Comparison of ENCODE assay signal across 40 cellular contexts in the genomic region with DNA sequence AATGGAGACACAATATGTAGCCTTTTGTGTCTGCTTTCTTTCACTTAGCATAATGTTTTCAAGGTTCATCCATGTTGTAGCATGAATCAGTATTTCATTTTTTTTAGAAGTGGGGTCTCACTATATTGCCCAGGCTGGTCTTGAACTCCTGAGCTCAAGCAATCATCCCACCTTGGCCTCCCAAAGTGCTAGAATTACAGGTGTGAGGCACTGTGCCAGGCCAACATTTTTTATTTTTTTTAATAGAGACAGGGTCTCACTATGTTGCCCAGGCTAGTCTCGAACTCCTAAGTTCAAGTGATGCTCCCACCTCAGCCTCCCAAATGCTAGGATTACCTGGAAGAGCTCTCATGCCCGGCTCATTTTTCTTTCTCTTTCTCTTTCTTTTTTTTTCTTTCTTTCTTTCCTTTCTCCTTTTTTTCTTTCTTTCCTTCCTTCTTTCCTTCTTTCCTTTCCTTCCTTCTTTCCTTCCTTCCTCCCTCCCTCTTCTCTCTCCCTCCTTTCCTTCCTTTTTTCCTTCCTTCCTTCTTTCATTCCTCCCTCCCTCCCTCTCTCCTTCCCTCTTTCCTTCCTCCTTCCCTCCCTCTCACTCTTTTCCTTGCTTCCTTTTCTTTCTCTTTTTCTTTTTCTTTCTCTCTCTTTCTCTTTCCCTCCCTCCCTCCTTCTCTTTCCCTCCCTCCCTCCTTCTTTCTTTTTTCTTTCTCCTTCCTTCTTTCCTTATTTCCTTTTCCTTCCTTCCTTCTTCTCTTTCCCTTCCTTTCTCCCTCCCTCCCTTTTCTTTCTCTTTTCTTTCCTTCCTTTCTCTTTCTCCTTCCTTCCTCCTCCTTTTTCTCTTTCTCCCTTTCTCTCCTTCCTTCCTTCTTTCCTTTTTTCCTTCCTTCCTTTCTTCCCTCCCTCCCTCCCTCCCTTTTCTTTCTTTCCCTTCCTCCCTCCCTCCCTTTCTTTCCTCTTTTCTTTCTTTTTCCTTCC. TPM values are rescaled to one million over a fixed set of nuclear protein-coding genes. Genes with fewer than 3 reads are reported as not detected.
"Had no signal": no experiment of that assay in that cellular context is flagged by ENCODE, and none has a peak within 500 bp of the region (broad histone marks: within the 10 kb centered on the region; RNA-seq: fewer than 3 reads in every experiment).

No MANE protein-coding gene starts in this region.

- H3K27me3 ChIP-seq: adrenal gland, ascending aorta, body of pancreas, brain microvascular endothelial cell, breast epithelium, cardiac muscle cell had no signal

- ATAC-seq: activated naive CD4-positive, alpha-beta T cell treated with anti-CD3 and anti-CD28 coated beads, Interleukin-2, amount 50 U/mL, for 72 hours; activated naive CD8-positive, alpha-beta T cell treated with anti-CD3 and anti-CD28 coated beads, Interleukin-2, amount 50 U/mL, for 24 hours; activated T-cell treated with anti-CD3 and anti-CD28 coated beads, Interleukin-2, amount 50 U/mL, for 4 hours; activated T-cell treated with anti-CD3 and anti-CD28 coated beads, Interleukin-2, amount 50 U/mL, for 72 hours; activated T-helper 17 cell treated with anti-CD3 and anti-CD28 coated beads, Interleukin-2, amount 50 U/mL, for 72 hours; body of pancreas had no signal

- DNase-seq: activated effector memory CD4-positive, alpha-beta T cell treated with anti-CD3 and anti-CD28 coated beads, Interleukin-2, amount 50 U/mL, for 16 hours; activated effector memory CD4-positive, alpha-beta T cell treated with Interleukin-2 at 50 U/mL for 16 hours; activated gamma-delta T cell; activated gamma-delta T cell treated with Interleukin-2 at 50 U/mL for 16 hours; activated naive CD4-positive, alpha-beta T cell; activated naive CD4-positive, alpha-beta T cell treated with anti-CD3 and anti-CD28 coated beads for 36 hours; activated naive CD4-positive, alpha-beta T cell treated with anti-CD3 and anti-CD28 coated beads, Interleukin-2, amount 10 ng/mL, durations not matched to agents 7 days and 5 days; activated naive CD4-positive, alpha-beta T cell treated with anti-CD3 and anti-CD28 coated beads, Interleukin-2, amount 50 U/mL, for 16 hours; activated naive CD4-positive, alpha-beta T cell treated with Interleukin-2 at 50 U/mL for 16 hours; activated naive CD8-positive, alpha-beta T cell treated with anti-CD3 and anti-CD28 coated beads, Interleukin-2, amount 10 ng/mL, durations not matched to agents 7 days and 5 days; activated naive CD8-positive, alpha-beta T cell treated with anti-CD3 and anti-CD28 coated beads, Interleukin-2, amount 50 U/mL, for 24 hours; activated T-cell treated with anti-CD3 and anti-CD28 coated beads, Interleukin-2, amount 50 U/mL, for 1 hour; activated T-cell treated with anti-CD3 and anti-CD28 coated beads, Interleukin-2, amount 50 U/mL, for 24 hours; activated T-cell treated with anti-CD3 and anti-CD28 coated beads, Interleukin-2, amount 50 U/mL, for 4 hours; activated T-cell treated with anti-CD3 and anti-CD28 coated beads, Interleukin-2, amount 50 U/mL, for 48 hours; activated T-cell treated with anti-CD3 and anti-CD28 coated beads, Interleukin-2, amount 50 U/mL, for 72 hours; adrenal gland; amniotic stem cell; amygdala; anterior cingulate cortex; aorta; body of pancreas; brain microvascular endothelial cell; caudate nucleus; central memory CD4-positive, alpha-beta T cell; cerebellar nuclear complex had no signal

- H3K4me1 ChIP-seq: adrenal gland, ascending aorta, body of pancreas, breast epithelium had no signal

- FAIRE-seq: astrocyte, bronchial epithelial cell had no signal

- H3K4me1 Mint-ChIP-seq: activated naive CD4-positive, alpha-beta T cell treated with anti-CD3 and anti-CD28 coated beads, Interleukin-2, amount 10 ng/mL, durations not matched to agents 7 days and 5 days; activated naive CD4-positive, alpha-beta T cell treated with anti-CD3 and anti-CD28 coated beads, Interleukin-2, amount 50 U/mL, for 24 hours; activated naive CD8-positive, alpha-beta T cell treated with anti-CD3 and anti-CD28 coated beads, Interleukin-2, amount 10 ng/mL, durations not matched to agents 7 days and 5 days; activated naive CD8-positive, alpha-beta T cell treated with anti-CD3 and anti-CD28 coated beads, Interleukin-2, amount 50 U/mL, for 24 hours; brain; central memory CD8-positive, alpha-beta T cell had no signal

- H3K9me3 ChIP-seq: adrenal gland, ascending aorta, body of pancreas, breast epithelium had no signal

- H3K9me3 Mint-ChIP-seq: activated naive CD4-positive, alpha-beta T cell treated with anti-CD3 and anti-CD28 coated beads for 36 hours; activated naive CD4-positive, alpha-beta T cell treated with anti-CD3 and anti-CD28 coated beads, Interleukin-2, amount 10 ng/mL, durations not matched to agents 7 days and 5 days; activated naive CD4-positive, alpha-beta T cell treated with anti-CD3 and anti-CD28 coated beads, Interleukin-2, amount 50 U/mL, for 24 hours; activated naive CD4-positive, alpha-beta T cell treated with anti-CD3 and anti-CD28 coated beads, Interleukin-2, amount 50 U/mL, for 72 hours; activated naive CD8-positive, alpha-beta T cell treated with anti-CD3 and anti-CD28 coated beads, Interleukin-2, amount 50 U/mL, for 24 hours; activated T-cell treated with anti-CD3 and anti-CD28 coated beads, Interleukin-2, amount 50 U/mL, for 24 hours; activated T-cell treated with anti-CD3 and anti-CD28 coated beads, Interleukin-2, amount 50 U/mL, for 4 hours; activated T-cell treated with anti-CD3 and anti-CD28 coated beads, Interleukin-2, amount 50 U/mL, for 72 hours; activated T-helper 17 cell treated with anti-CD3 and anti-CD28 coated beads, Interleukin-2, amount 50 U/mL, for 72 hours; activated T-helper 2 cell treated with anti-CD3 and anti-CD28 coated beads, Interferon-gamma antibody, Interleukin-2, Interleukin-4, amounts not matched to agents 10 μg/mL and 5 μg/mL and 100 μg/mL, durations not matched to agents 14 hours and 24 hours and 36 hours; central memory CD8-positive, alpha-beta T cell had no signal

- H3K36me3 Mint-ChIP-seq: activated naive CD4-positive, alpha-beta T cell treated with anti-CD3 and anti-CD28 coated beads, Interleukin-2, amount 10 ng/mL, durations not matched to agents 7 days and 5 days; activated naive CD4-positive, alpha-beta T cell treated with anti-CD3 and anti-CD28 coated beads, Interleukin-2, amount 50 U/mL, for 24 hours; activated naive CD4-positive, alpha-beta T cell treated with anti-CD3 and anti-CD28 coated beads, Interleukin-2, amount 50 U/mL, for 72 hours; activated naive CD8-positive, alpha-beta T cell; brain had no signal

- H3K27ac ChIP-seq: adrenal gland, ascending aorta, body of pancreas, brain microvascular endothelial cell, breast epithelium, cardiac muscle cell had no signal

- H3K4me3 ChIP-seq: adrenal gland, ascending aorta, body of pancreas, breast epithelium, cardiac muscle cell had no signal

- H3K27ac Mint-ChIP-seq: activated naive CD4-positive, alpha-beta T cell treated with anti-CD3 and anti-CD28 coated beads for 36 hours; activated naive CD4-positive, alpha-beta T cell treated with anti-CD3 and anti-CD28 coated beads, Interleukin-2, amount 10 ng/mL, durations not matched to agents 7 days and 5 days; activated naive CD4-positive, alpha-beta T cell treated with anti-CD3 and anti-CD28 coated beads, Interleukin-2, amount 50 U/mL, for 24 hours; activated naive CD4-positive, alpha-beta T cell treated with anti-CD3 and anti-CD28 coated beads, Interleukin-2, amount 50 U/mL, for 72 hours; activated naive CD8-positive, alpha-beta T cell; activated naive CD8-positive, alpha-beta T cell treated with anti-CD3 and anti-CD28 coated beads, Interleukin-2, amount 10 ng/mL, durations not matched to agents 7 days and 5 days; activated naive CD8-positive, alpha-beta T cell treated with anti-CD3 and anti-CD28 coated beads, Interleukin-2, amount 50 U/mL, for 24 hours; activated T-cell treated with anti-CD3 and anti-CD28 coated beads, Interleukin-2, amount 50 U/mL, for 24 hours; activated T-cell treated with anti-CD3 and anti-CD28 coated beads, Interleukin-2, amount 50 U/mL, for 72 hours; activated T-helper 1 cell treated with anti-CD3 and anti-CD28 coated beads, Interleukin-12 subunit alpha, Interleukin-12 subunit beta, Interleukin-2, Interleukin-4 antibody, amounts not matched to agents 30 ng/mL and 10 ng/mL and 1 ng/mL, durations not matched to agents 14 hours and 24 hours and 36 hours; activated T-helper 17 cell treated with anti-CD3 and anti-CD28 coated beads, Interleukin-2, amount 50 U/mL, for 72 hours; activated T-helper 2 cell treated with anti-CD3 and anti-CD28 coated beads, Interferon-gamma antibody, Interleukin-2, Interleukin-4, amounts not matched to agents 10 μg/mL and 5 μg/mL and 100 μg/mL, durations not matched to agents 14 hours and 24 hours and 36 hours; brain had no signal

- H3K36me3 ChIP-seq: adrenal gland, ascending aorta, brain microvascular endothelial cell, breast epithelium, cardiac muscle cell had no signal

- H3K27me3 Mint-ChIP-seq: activated naive CD4-positive, alpha-beta T cell treated with anti-CD3 and anti-CD28 coated beads, Interleukin-2, amount 50 U/mL, for 24 hours; activated naive CD8-positive, alpha-beta T cell; activated naive CD8-positive, alpha-beta T cell treated with anti-CD3 and anti-CD28 coated beads, Interleukin-2, amount 10 ng/mL, durations not matched to agents 7 days and 5 days; activated naive CD8-positive, alpha-beta T cell treated with anti-CD3 and anti-CD28 coated beads, Interleukin-2, amount 50 U/mL, for 24 hours; activated T-helper 17 cell treated with anti-CD3 and anti-CD28 coated beads, Interleukin-2, amount 50 U/mL, for 72 hours; central memory CD8-positive, alpha-beta T cell had no signal

- H3K4me3 Mint-ChIP-seq: activated naive CD4-positive, alpha-beta T cell treated with anti-CD3 and anti-CD28 coated beads for 36 hours; activated naive CD4-positive, alpha-beta T cell treated with anti-CD3 and anti-CD28 coated beads, Interleukin-2, amount 10 ng/mL, durations not matched to agents 7 days and 5 days; activated naive CD4-positive, alpha-beta T cell treated with anti-CD3 and anti-CD28 coated beads, Interleukin-2, amount 50 U/mL, for 24 hours; activated naive CD8-positive, alpha-beta T cell; activated naive CD8-positive, alpha-beta T cell treated with anti-CD3 and anti-CD28 coated beads, Interleukin-2, amount 10 ng/mL, durations not matched to agents 7 days and 5 days; activated naive CD8-positive, alpha-beta T cell treated with anti-CD3 and anti-CD28 coated beads, Interleukin-2, amount 50 U/mL, for 24 hours; activated T-cell treated with anti-CD3 and anti-CD28 coated beads, Interleukin-2, amount 50 U/mL, for 24 hours; activated T-cell treated with anti-CD3 and anti-CD28 coated beads, Interleukin-2, amount 50 U/mL, for 4 hours; activated T-cell treated with anti-CD3 and anti-CD28 coated beads, Interleukin-2, amount 50 U/mL, for 72 hours; activated T-helper 1 cell treated with anti-CD3 and anti-CD28 coated beads, Interleukin-12 subunit alpha, Interleukin-12 subunit beta, Interleukin-2, Interleukin-4 antibody, amounts not matched to agents 30 ng/mL and 10 ng/mL and 1 ng/mL, durations not matched to agents 14 hours and 24 hours and 36 hours; activated T-helper 17 cell treated with anti-CD3 and anti-CD28 coated beads, Interleukin-2, amount 50 U/mL, for 72 hours; brain; central memory CD8-positive, alpha-beta T cell had no signal

RNA-seq across cellular contexts. Expression of a gene that starts 43.1 kb away (rescaled TPM):
- total RNA-seq: ascending aorta, cardiac septum had no signal

RNA-seq across cellular contexts. Expression of a gene that starts 51.2 kb away (rescaled TPM):
- total RNA-seq: ascending aorta had no signal
